In the genomic region with DNA sequence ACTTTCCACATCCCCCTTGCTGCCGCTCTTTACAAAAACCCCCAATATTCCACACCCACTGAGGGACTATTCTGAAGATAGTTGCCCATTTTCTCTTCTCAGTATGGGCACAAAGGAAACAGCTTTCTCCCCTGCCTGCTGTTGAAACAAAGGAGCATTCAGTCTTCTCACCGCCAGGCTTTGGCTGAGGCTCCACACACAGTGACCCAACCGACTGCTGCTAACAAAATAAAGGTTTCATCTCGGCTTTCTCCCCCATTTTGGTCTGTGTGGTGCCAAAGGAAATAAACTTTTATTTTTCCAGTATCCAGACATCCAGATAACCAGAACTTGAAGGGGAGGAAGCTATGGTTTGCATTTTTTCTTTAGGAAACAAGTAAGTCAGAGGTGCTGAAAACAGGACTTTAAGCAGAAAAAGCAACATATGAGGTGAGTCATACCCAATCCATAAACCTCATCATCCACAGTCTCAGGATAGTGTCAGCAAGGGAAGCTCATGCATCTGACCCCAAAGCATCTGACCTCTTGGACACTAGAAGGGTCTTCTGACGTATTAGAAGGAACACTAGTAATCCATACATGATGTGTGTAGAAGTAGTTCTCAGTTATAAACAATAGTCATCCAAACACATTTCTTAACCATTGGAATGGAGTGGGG, we compare ENCODE assay signal across 1 cellular context.
TF ChIP-seq lines count a peak whose summit lies in the region.

No MANE protein-coding gene starts in this region.

TF ChIP-seq in HepG2, 621 proteins besides CTCF, POLR2A, EP300 and RAD21:
- TF ChIP-seq MAFG (CRISPR knock-in tag; IDR thresholded peaks at IDR 0.05) (no peak), TGIF2 (CRISPR knock-in tag; IDR thresholded peaks at IDR 0.05) (no peak), ZBTB7B (CRISPR knock-in tag; IDR thresholded peaks at IDR 0.05) (no peak)
